Comparison of ENCODE assay signal across 27 cellular contexts in the genomic region with DNA sequence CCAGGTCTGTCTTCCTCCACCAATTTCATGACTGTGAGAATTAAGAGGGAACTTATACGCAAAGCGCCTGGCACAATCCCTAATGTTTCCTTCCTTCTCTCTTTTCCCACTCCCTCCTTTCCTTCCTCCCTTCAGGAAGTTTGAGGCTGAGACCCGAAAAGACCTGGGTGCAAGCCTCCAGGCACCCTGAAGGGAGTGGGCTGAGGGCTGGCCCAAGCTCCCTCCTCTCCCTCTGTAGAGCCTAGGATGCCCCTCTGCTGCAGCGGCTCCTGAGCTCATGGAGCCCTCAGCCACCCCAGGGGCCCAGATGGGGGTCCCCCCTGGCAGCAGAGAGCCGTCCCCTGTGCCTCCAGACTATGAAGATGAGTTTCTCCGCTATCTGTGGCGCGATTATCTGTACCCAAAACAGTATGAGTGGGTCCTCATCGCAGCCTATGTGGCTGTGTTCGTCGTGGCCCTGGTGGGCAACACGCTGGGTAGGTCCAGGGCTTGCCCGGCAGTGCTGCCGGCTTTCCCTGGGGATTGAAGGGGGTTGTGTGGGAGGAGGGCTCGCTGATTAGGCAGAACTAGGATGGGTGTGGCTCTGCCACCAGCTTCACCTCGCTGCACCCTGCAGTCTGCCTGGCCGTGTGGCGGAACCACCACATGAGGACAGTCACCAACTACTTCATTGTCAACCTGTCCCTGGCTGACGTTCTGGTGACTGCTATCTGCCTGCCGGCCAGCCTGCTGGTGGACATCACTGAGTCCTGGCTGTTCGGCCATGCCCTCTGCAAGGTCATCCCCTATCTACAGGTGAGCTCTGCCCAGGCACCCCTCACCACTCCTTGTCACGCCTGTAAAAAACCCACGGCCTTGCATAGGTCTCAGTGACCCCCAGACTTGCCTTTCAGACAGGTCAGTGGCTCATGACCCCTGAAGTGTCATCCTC. TPM values are rescaled to one million over a fixed set of nuclear protein-coding genes. Genes with fewer than 3 reads are reported as not detected.
A peak's percentile ranks its signal among the peaks of the same experiment; 100 is the strongest.
DNase-seq lines count a peak whose midpoint lies in the region; ATAC-seq, FAIRE-seq and TF ChIP-seq lines count a peak whose summit lies in the region.
"Had no signal": no experiment of that assay in that cellular context is flagged by ENCODE, and none has a peak within 500 bp of the region (broad histone marks: within the 10 kb centered on the region; RNA-seq: fewer than 3 reads in every experiment).

No MANE protein-coding gene starts in this region.

- H3K9me3 Mint-ChIP-seq in endothelial cell (ENCODE audit: unreplicated experiment), result no peaks in the 10 kb centered on the region
- H3K9me3 Mint-ChIP-seq in chondrocyte (ENCODE audit: low read depth), result no peaks in the 10 kb centered on the region
- H3K9me3 Mint-ChIP-seq in HFFc6, result no peaks in the 10 kb centered on the region
- H3K9me3 Mint-ChIP-seq: activated T-helper 1 cell treated with anti-CD3 and anti-CD28 coated beads, Interleukin-12 subunit alpha, Interleukin-12 subunit beta, Interleukin-2, Interleukin-4 antibody, amounts not matched to agents 30 ng/mL and 10 ng/mL and 1 ng/mL, durations not matched to agents 14 hours and 24 hours and 36 hours; immature natural killer cell; stimulated activated effector memory CD8-positive, alpha-beta T cell treated with anti-CD3 and anti-CD28 coated beads, Interleukin-12 subunit alpha, Interleukin-12 subunit beta, amount 100 ng/mL, for 72 hours had no signal

- in situ Hi-C loops in Panc1 (cut with HindIII; ENCODE audit: low pct_unique_long_range_greater_than_20kb, low sequenced_read_pairs), result no loop called here

- peaks cover 5% of the 10 kb centered on the region for H3K27me3 ChIP-seq in Panc1 (ENCODE audit: control insufficient read depth, insufficient read depth, low read length)

- H3K9me3 ChIP-seq in Panc1 (ENCODE audit: control insufficient read depth, insufficient read depth, low read depth, low read length), result no peaks in the 10 kb centered on the region
- H3K9me3 ChIP-seq: neutrophil, thoracic aorta had no signal

- FAIRE-seq in GM12891 (lab: Jason Lieb, UNC), result peak; percentile 88
- FAIRE-seq: frontal cortex had no signal

- no peak overlapping the region for H3K27ac ChIP-seq in Panc1 (ENCODE audit: low read length)
- H3K27ac ChIP-seq: GM23248, hepatocyte, neutrophil, skin epidermis, thoracic aorta had no signal

- H3K27ac Mint-ChIP-seq in endothelial cell (ENCODE audit: unreplicated experiment) (no peak overlapping the region), chondrocyte (ENCODE audit: unreplicated experiment) (no peak overlapping the region), HFFc6 (no peak overlapping the region)
- H3K27ac Mint-ChIP-seq: activated T-helper 1 cell treated with anti-CD3 and anti-CD28 coated beads, Interleukin-12 subunit alpha, Interleukin-12 subunit beta, Interleukin-2, Interleukin-4 antibody, amounts not matched to agents 30 ng/mL and 10 ng/mL and 1 ng/mL, durations not matched to agents 14 hours and 24 hours and 36 hours; immature natural killer cell; stimulated activated effector memory CD8-positive, alpha-beta T cell treated with anti-CD3 and anti-CD28 coated beads, Interleukin-12 subunit alpha, Interleukin-12 subunit beta, amount 100 ng/mL, for 72 hours had no signal

- ATAC-seq in Panc1, result peak; percentile 19; the same call in 1 of the 2 replicates
- no peak for ATAC-seq in sciatic nerve
- no peak for ATAC-seq in HG02678 (IDR thresholded peaks at IDR 0.05; ENCODE audit: unreplicated experiment)

- intact Hi-C loops in Panc1 (cut with micrococcal nuclease; ENCODE audit: unreplicated experiment), result no loop called here
- intact Hi-C loops in sciatic nerve (cut with DNase I), result no loop called here

- H3K4me1 ChIP-seq in Panc1 (ENCODE audit: control insufficient read depth, insufficient read depth, low read length), result peaks cover 2% of the 10 kb centered on the region

- no TSS peak for BruUV-seq in Panc1 (replicated peaks; lab: Mats Ljungman, UMichigan)

- POLR2A ChIA-PET in Panc1 (lab: Charles Lee), result no interaction called here

- DNase-seq in GM12891 (ENCODE audit: insufficient read length, low spot score) (no peak), Panc1 (ENCODE audit: low read depth, low spot score) (no peak), endothelial cell (ENCODE audit: low spot score) (no peak), sciatic nerve (ENCODE audit: low spot score) (peak; percentile 49), chondrocyte (ENCODE audit: low spot score) (no peak), HFFc6 (no peak)
- DNase-seq: activated naive CD4-positive, alpha-beta T cell treated with anti-CD3 and anti-CD28 coated beads, Interleukin-2, amount 50 U/mL, for 16 hours; anterior cingulate cortex; central memory CD4-positive, alpha-beta T cell; effector CD4-positive, alpha-beta T cell; GM23248; immature natural killer cell; left ventricle myocardium superior; NCI-H1105; NCI-H2081; stimulated activated CD4-positive, alpha-beta T cell treated with anti-CD3 and anti-CD28 coated beads, Interleukin-1b, Interleukin-23, amount 100 ng/mL, for 48 hours; T-helper 9 cell had no signal

- TF ChIP-seq CTCF in Panc1 (IDR thresholded peaks at IDR 0.05) (no peak), endothelial cell (IDR thresholded peaks at IDR 0.05; ENCODE audit: unreplicated experiment) (no peak), chondrocyte (IDR thresholded peaks at IDR 0.05) (no peak), HFFc6 (IDR thresholded peaks at IDR 0.05) (no peak)

- H3K36me3 ChIP-seq in Panc1 (ENCODE audit: control insufficient read depth, insufficient read depth, low read length), result no peaks in the 10 kb centered on the region
- H3K36me3 ChIP-seq: thoracic aorta had no signal

- peak overlapping the region; percentile 23 for H3K4me3 Mint-ChIP-seq in endothelial cell (ENCODE audit: unreplicated experiment)
- H3K4me3 Mint-ChIP-seq in chondrocyte (ENCODE audit: unreplicated experiment), result no peak overlapping the region
- no peak overlapping the region for H3K4me3 Mint-ChIP-seq in HFFc6
- H3K4me3 Mint-ChIP-seq: activated T-helper 1 cell treated with anti-CD3 and anti-CD28 coated beads, Interleukin-12 subunit alpha, Interleukin-12 subunit beta, Interleukin-2, Interleukin-4 antibody, amounts not matched to agents 30 ng/mL and 10 ng/mL and 1 ng/mL, durations not matched to agents 14 hours and 24 hours and 36 hours had no signal

- H3K27me3 Mint-ChIP-seq in endothelial cell (ENCODE audit: unreplicated experiment) (peaks cover 12% of the 10 kb centered on the region), chondrocyte (ENCODE audit: low read depth) (peaks cover 10% of the 10 kb centered on the region), HFFc6 (ENCODE audit: insufficient read depth) (peaks cover 8% of the 10 kb centered on the region)

- H3K4me3 ChIP-seq in Panc1 (ENCODE audit: low read depth in 2 of 2, low read length in 2 of 2), result no peak overlapping the region
- H3K4me3 ChIP-seq: hepatocyte had no signal

- H3K4me1 Mint-ChIP-seq in endothelial cell (ENCODE audit: unreplicated experiment) (peaks cover 17% of the 10 kb centered on the region), chondrocyte (ENCODE audit: low read depth) (peaks cover 10% of the 10 kb centered on the region), HFFc6 (ENCODE audit: low read depth) (peaks cover 6% of the 10 kb centered on the region)

- no peak for TF ChIP-seq POLR2A in GM12891 (IDR thresholded peaks at IDR 0.05; ENCODE audit: low read depth, low read length)

- CTCF ChIA-PET in Panc1 (lab: Charles Lee), result interaction anchor here (0.7 kb wide), 1 partner anchor 38 kb away, joined by 3 read pairs; no protein-coding TSS in a partner anchor

- H3K36me3 Mint-ChIP-seq in endothelial cell (ENCODE audit: low read depth, unreplicated experiment), result peaks cover 5% of the 10 kb centered on the region
- H3K36me3 Mint-ChIP-seq in chondrocyte (ENCODE audit: low read depth), result no peaks in the 10 kb centered on the region
- no peaks in the 10 kb centered on the region for H3K36me3 Mint-ChIP-seq in HFFc6 (ENCODE audit: low read depth)
- H3K36me3 Mint-ChIP-seq: immature natural killer cell; stimulated activated effector memory CD8-positive, alpha-beta T cell treated with anti-CD3 and anti-CD28 coated beads, Interleukin-12 subunit alpha, Interleukin-12 subunit beta, amount 100 ng/mL, for 72 hours had no signal

TF ChIP-seq in GM12891, 5 proteins besides CTCF, POLR2A, EP300 and RAD21:
- TF ChIP-seq SPI1 (IDR thresholded peaks at IDR 0.05; ENCODE audit: low read depth, low read length) (no peak), POLR2AphosphoS5 (IDR thresholded peaks at IDR 0.05; ENCODE audit: low read depth, low read length) (no peak), PAX5 (IDR thresholded peaks at IDR 0.05; ENCODE audit: insufficient read depth, low read length, severe bottlenecking) (no peak), POU2F2 (IDR thresholded peaks at IDR 0.05; ENCODE audit: low read depth, low read length) (no peak), TAF1 (IDR thresholded peaks at IDR 0.05; ENCODE audit: low read depth, low read length) (no peak)

RNA-seq across cellular contexts. Expression of a gene that starts 1.7 kb away (rescaled TPM):
- not detected for polyA plus RNA-seq in GM12891 (2012; ENCODE audit: low read depth, missing spikeins)
- total RNA-seq in Panc1 (2021; ENCODE audit: unreplicated experiment) (0.18 TPM), endothelial cell (ENCODE audit: unreplicated experiment) (not detected), sciatic nerve (0.31 TPM), chondrocyte (0.21 to 0.45 TPM in 2 of 3 replicates, not detected in the other)
- polyA plus RNA-seq in Panc1 (2012; ENCODE audit: insufficient read length), result not detected
- not detected for total RNA-seq in HFFc6 (2021; fragmentation: NEBNext Ultra II Directional; extraction: Animal tissue kit (Norgen Biotek cat#: 25700))
- total RNA-seq: activated T-helper 1 cell treated with anti-CD3 and anti-CD28 coated beads, Interleukin-12 subunit alpha, Interleukin-12 subunit beta, Interleukin-2, Interleukin-4 antibody, amounts not matched to agents 30 ng/mL and 10 ng/mL and 1 ng/mL, durations not matched to agents 14 hours and 24 hours and 36 hours; Daoy; GM23248; hepatocyte; NCI-H460; thoracic aorta had no signal
- polyA plus RNA-seq: GM23248, hepatocyte, immature natural killer cell had no signal

RNA-seq across cellular contexts. Expression of a gene that starts 25.5 kb away (rescaled TPM):
- polyA plus RNA-seq in GM12891 (2012; ENCODE audit: low read depth, missing spikeins), result 49.8 TPM
- total RNA-seq in Panc1 (2021; ENCODE audit: unreplicated experiment) (58.4 TPM), endothelial cell (ENCODE audit: unreplicated experiment) (70.9 TPM), sciatic nerve (56.7 TPM), chondrocyte (48.6 to 53.0 TPM (median 52.0 TPM) in 3 replicates)
- 60.1 TPM for polyA plus RNA-seq in Panc1 (2012; ENCODE audit: insufficient read length)
- total RNA-seq in HFFc6 (2021; fragmentation: NEBNext Ultra II Directional; extraction: Animal tissue kit (Norgen Biotek cat#: 25700)), result 10 to 100 TPM; 65.8 to 81.3 (median 69.3) TPM

RNA-seq across cellular contexts. Expression of a gene that starts 42.9 kb away (rescaled TPM):
- polyA plus RNA-seq in GM12891 (2012; ENCODE audit: low read depth, missing spikeins), result 0.28 TPM
- 6.1 TPM for total RNA-seq in Panc1 (2021; ENCODE audit: unreplicated experiment)
- 4.0 TPM for polyA plus RNA-seq in Panc1 (2012; ENCODE audit: insufficient read length)
- 4.5 TPM for total RNA-seq in endothelial cell (ENCODE audit: unreplicated experiment)
- 91.9 TPM for total RNA-seq in sciatic nerve
- total RNA-seq in chondrocyte, result 4.7 to 154 TPM (median 147 TPM) in 3 replicates
- total RNA-seq in HFFc6 (2021; fragmentation: NEBNext Ultra II Directional; extraction: Animal tissue kit (Norgen Biotek cat#: 25700)), result 1 to 10 TPM in 5 of 6 experiments, under 1 TPM in 1; 0.91 to 4.0 (median 1.9) TPM
- total RNA-seq: activated T-helper 1 cell treated with anti-CD3 and anti-CD28 coated beads, Interleukin-12 subunit alpha, Interleukin-12 subunit beta, Interleukin-2, Interleukin-4 antibody, amounts not matched to agents 30 ng/mL and 10 ng/mL and 1 ng/mL, durations not matched to agents 14 hours and 24 hours and 36 hours had no signal
- polyA plus RNA-seq: immature natural killer cell had no signal
